8 cellular contexts compared by ENCODE assay signal in the genomic region with DNA sequence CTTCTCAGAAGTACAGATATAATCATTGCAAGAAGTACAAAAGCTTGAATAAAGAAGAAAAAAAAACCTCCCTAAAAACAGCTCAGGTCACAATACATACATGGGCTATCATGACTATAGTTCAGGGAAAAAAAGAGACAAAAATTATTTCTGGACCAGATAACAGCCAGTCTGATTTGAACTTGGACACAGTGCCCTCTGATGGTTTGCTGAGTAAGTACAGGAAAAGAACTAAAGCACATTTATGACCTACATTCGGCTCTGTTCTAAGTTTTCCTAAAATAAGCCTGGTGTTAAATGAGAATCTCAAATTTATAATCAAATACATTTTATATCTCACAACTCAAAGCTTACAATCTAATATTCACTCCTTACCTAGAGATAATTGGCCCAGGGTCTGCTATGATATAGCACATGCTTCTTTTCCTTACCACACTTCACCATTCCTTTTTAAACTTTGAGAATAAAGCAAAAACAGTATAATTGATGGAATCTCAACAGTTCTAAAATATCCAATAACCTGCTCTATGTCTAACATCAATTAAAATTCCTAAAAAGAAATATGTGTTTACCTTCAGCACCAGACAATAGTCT.
DNase-seq lines count a peak whose midpoint lies in the region; ATAC-seq and TF ChIP-seq lines count a peak whose summit lies in the region.

No MANE protein-coding gene starts in this region.

- in situ Hi-C loops in GM23248 (cut with MboI), result no loop called here

- no peak for TF ChIP-seq EP300 in gastroesophageal sphincter (IDR thresholded peaks at IDR 0.05)

- ATAC-seq in gastroesophageal sphincter (peak; percentile 65), HG02642 (IDR thresholded peaks at IDR 0.05; ENCODE audit: poor library complexity, unreplicated experiment) (no peak), HG03108 (IDR thresholded peaks at IDR 0.05; ENCODE audit: unreplicated experiment) (no peak)

- H3K27ac ChIP-seq in GM23248 (peak overlapping the region; percentile 52), gastroesophageal sphincter (no peak overlapping the region)

- no peaks in the 10 kb centered on the region for H4K20me1 ChIP-seq in GM23248 (ENCODE audit: insufficient read depth)

- peak; percentile 28 for DNase-seq in DMS79 (lab: John Stamatoyannopoulos, UW)
- DNase-seq in GM23248, result peak; percentile 73
- DNase-seq in NCI-H2196 (lab: John Stamatoyannopoulos, UW; ENCODE audit: unreplicated experiment), result peak; percentile 34
- peak; percentile 54 for DNase-seq in activated CD4-positive, alpha-beta T cell treated with anti-CD3 and anti-CD28 coated beads, Interleukin-2, amount 10 ng/mL, durations not matched to agents 7 days and 5 days
- DNase-seq in pons (ENCODE audit: low spot score), result peak; percentile 67

- no peaks in the 10 kb centered on the region for H3K9me3 ChIP-seq in GM23248 (ENCODE audit: low read depth)
- H3K9me3 ChIP-seq in gastroesophageal sphincter, result no peaks in the 10 kb centered on the region

- H3K4me2 ChIP-seq in GM23248 (ENCODE audit: unreplicated experiment), result no peak overlapping the region

- no peak overlapping the region for H3K4me3 Mint-ChIP-seq in activated CD4-positive, alpha-beta T cell treated with anti-CD3 and anti-CD28 coated beads, Interleukin-2, amount 10 ng/mL, durations not matched to agents 7 days and 5 days

- peaks cover 39% of the 10 kb centered on the region for H3K4me1 ChIP-seq in GM23248 (ENCODE audit: insufficient read depth)
- no peaks in the 10 kb centered on the region for H3K4me1 ChIP-seq in gastroesophageal sphincter

- 4% methylated on average over 1 of the region's 1 CpG for WGBS in GM23248 (ENCODE audit: low coverage in 1 of 2, low lambda C conversion rate in 2 of 2, missing lambda C conversion rate in 2 of 2), 2 experiments
- WGBS in gastroesophageal sphincter (ENCODE audit: low coverage in 1 of 2), 2 donors, result 0 to 4% methylated on average over 1 of the region's 1 CpG

- peaks cover 95% of the 10 kb centered on the region for H3K36me3 ChIP-seq in GM23248 (ENCODE audit: low read depth)
- peaks cover 0 to 48% of the 10 kb centered on the region in 2 donors for H3K36me3 ChIP-seq in gastroesophageal sphincter

- peaks cover 2% of the 10 kb centered on the region for H3K4me1 Mint-ChIP-seq in activated CD4-positive, alpha-beta T cell treated with anti-CD3 and anti-CD28 coated beads, Interleukin-2, amount 10 ng/mL, durations not matched to agents 7 days and 5 days

- peak; percentile 31 to 73 (median 70) for TF ChIP-seq CTCF in gastroesophageal sphincter (IDR thresholded peaks at IDR 0.05)

- no peak overlapping the region for H2AFZ ChIP-seq in GM23248

- H3K79me2 ChIP-seq in GM23248 (ENCODE audit: insufficient read depth), result peaks cover 61% of the 10 kb centered on the region

- peaks cover 2% of the 10 kb centered on the region for H3K36me3 Mint-ChIP-seq in activated CD4-positive, alpha-beta T cell treated with anti-CD3 and anti-CD28 coated beads, Interleukin-2, amount 10 ng/mL, durations not matched to agents 7 days and 5 days (ENCODE audit: low read depth)

- H3K27me3 Mint-ChIP-seq in activated CD4-positive, alpha-beta T cell treated with anti-CD3 and anti-CD28 coated beads, Interleukin-2, amount 10 ng/mL, durations not matched to agents 7 days and 5 days, result no peaks in the 10 kb centered on the region

- POLR2A ChIA-PET in activated CD4-positive, alpha-beta T cell treated with anti-CD3 and anti-CD28 coated beads, Interleukin-2, amount 10 ng/mL, durations not matched to agents 7 days and 5 days (lab: Charles Lee), result no interaction called here

- TF ChIP-seq POLR2A in gastroesophageal sphincter (IDR thresholded peaks at IDR 0.05), result no peak

- no peaks in the 10 kb centered on the region for H3K9me3 Mint-ChIP-seq in activated CD4-positive, alpha-beta T cell treated with anti-CD3 and anti-CD28 coated beads, Interleukin-2, amount 10 ng/mL, durations not matched to agents 7 days and 5 days

- H3K9ac ChIP-seq in GM23248, result 0 out of 2 replicates have a peak overlapping the region, but pooled peaks have one; percentile 10

- no peaks in the 10 kb centered on the region for H3K9me2 ChIP-seq in GM23248 (ENCODE audit: insufficient read depth)

- no peaks in the 10 kb centered on the region for H3K27me3 ChIP-seq in GM23248 (replicated peaks; ENCODE audit: insufficient read depth)
- H3K27me3 ChIP-seq in gastroesophageal sphincter, result no peaks in the 10 kb centered on the region

- CTCF ChIA-PET in activated CD4-positive, alpha-beta T cell treated with anti-CD3 and anti-CD28 coated beads, Interleukin-2, amount 10 ng/mL, durations not matched to agents 7 days and 5 days (lab: Charles Lee), result interaction anchor here (1.6 to 1.9 kb wide), 2 partner anchors 12 to 15 kb away, joined by 5 read pairs; no protein-coding TSS in a partner anchor

- no peak overlapping the region for H3K4me3 ChIP-seq in GM23248
- no peak overlapping the region for H3K4me3 ChIP-seq in gastroesophageal sphincter

- H3F3A ChIP-seq in GM23248 (ENCODE audit: insufficient read depth), result peaks cover 98% of the 10 kb centered on the region

- no peak overlapping the region for H3K27ac Mint-ChIP-seq in activated CD4-positive, alpha-beta T cell treated with anti-CD3 and anti-CD28 coated beads, Interleukin-2, amount 10 ng/mL, durations not matched to agents 7 days and 5 days
